ENCODE assay signal across 16 cellular contexts in genomic region chr12:57456737-57457490, GRCh38. TPM values are rescaled to one million over a fixed set of nuclear protein-coding genes. Genes with fewer than 3 reads are reported as not detected.
DNase-seq lines count a peak whose midpoint lies in the region; ATAC-seq, FAIRE-seq and TF ChIP-seq lines count a peak whose summit lies in the region.
"Had no signal": no experiment of that assay in that cellular context is flagged by ENCODE, and none has a peak within 500 bp of the region (broad histone marks: within the 10 kb centered on the region; RNA-seq: fewer than 3 reads in every experiment).

No MANE protein-coding gene starts in this region.

- no peak for FAIRE-seq in HepG2 (lab: Jason Lieb, UNC)

- peaks cover 14% of the 10 kb centered on the region for H3K27me3 Mint-ChIP-seq in stimulated activated naive CD8-positive, alpha-beta T cell treated with anti-CD3 and anti-CD28 coated beads, Interleukin-15, amount 100 ng/mL, for 72 hours

- H3K4me1 Mint-ChIP-seq in stimulated activated naive CD8-positive, alpha-beta T cell treated with anti-CD3 and anti-CD28 coated beads, Interleukin-15, amount 100 ng/mL, for 72 hours: peaks cover 87% of the 10 kb centered on the region

- no peaks in the 10 kb centered on the region for H3K9me3 Mint-ChIP-seq in stimulated activated naive CD8-positive, alpha-beta T cell treated with anti-CD3 and anti-CD28 coated beads, Interleukin-15, amount 100 ng/mL, for 72 hours

- H3K9ac ChIP-seq in SK-N-MC (ENCODE audit: insufficient read length) (no peak overlapping the region), HepG2 (ENCODE audit: insufficient read depth, low read depth, low read length) (peak overlapping the region; percentile 80; the same call in 1 of the 2 replicates)

- H3K36me3 ChIP-seq in SK-N-MC (ENCODE audit: insufficient read depth, low read length): no peaks in the 10 kb centered on the region
- H3K36me3 ChIP-seq in HepG2 (replicated peaks in 1 of 2; ENCODE audit: control insufficient read depth in 1 of 2, insufficient read depth in 2 of 2, low read length in 2 of 2): no peaks in the 10 kb centered on the region
- H3K36me3 ChIP-seq: brain microvascular endothelial cell, upper lobe of right lung had no signal

- peak overlapping the region; percentile 19 to 59 for H3K27ac Mint-ChIP-seq in stimulated activated naive CD8-positive, alpha-beta T cell treated with anti-CD3 and anti-CD28 coated beads, Interleukin-15, amount 100 ng/mL, for 72 hours

- peaks cover 15% of the 10 kb centered on the region for H3K79me2 ChIP-seq in HepG2 (ENCODE audit: insufficient read depth, low read length)

- in situ Hi-C loops in HepG2 (cut with HindIII; ENCODE audit: extremely low pct_ligation_motif_present, low pct_unique_long_range_greater_than_20kb): loop anchor here (5.0 kb wide), 1 partner anchor 195 kb away; no protein-coding TSS in a partner anchor

- CTCF ChIA-PET in HepG2 (lab: Yijun Ruan, JAX; ENCODE audit: low intra/inter-chr PET ratio, low total read pairs): interaction anchor here (6.1 kb wide), 1 partner anchor 149 kb away, joined by 66 read pairs; no protein-coding TSS in a partner anchor

- no peak for ATAC-seq in stimulated activated naive CD8-positive, alpha-beta T cell treated with anti-CD3 and anti-CD28 coated beads, Interleukin-15, amount 100 ng/mL, for 72 hours
- no peak for ATAC-seq in stimulated activated naive CD8-positive, alpha-beta T cell treated with anti-CD3 and anti-CD28 coated beads, Interleukin-15, Interleukin-2, amounts not matched to agents 100 U/mL and 50 U/mL, for 24 hours
- ATAC-seq in HepG2: no peak
- ATAC-seq: esophagus mucosa had no signal

- peak overlapping the region; percentile 88 to 97 for H3K4me3 Mint-ChIP-seq in stimulated activated naive CD8-positive, alpha-beta T cell treated with anti-CD3 and anti-CD28 coated beads, Interleukin-15, amount 100 ng/mL, for 72 hours

- POLR2A ChIA-PET in HepG2 (lab: Yijun Ruan, JAX): interaction anchor here (2.3 to 3.2 kb wide), 2 partner anchors 27 to 88 kb away, joined by 9 to 24 read pairs; no protein-coding TSS in a partner anchor

- H3K27ac ChIP-seq in SK-N-MC: peak overlapping the region; percentile 16; the same call in 1 of the 2 replicates
- no peak overlapping the region for H3K27ac ChIP-seq in HepG2 (ENCODE audit: extremely low read length, insufficient read depth, low read length)
- H3K27ac ChIP-seq: brain microvascular endothelial cell, upper lobe of right lung had no signal

- BruUV-seq in HepG2 (replicated peaks; lab: Mats Ljungman, UMichigan): no TSS peak

- TF ChIP-seq EP300 in HepG2 (IDR thresholded peaks at IDR 0.05; ENCODE audit: low read depth in 2 of 2, low read length in 2 of 2) (no peak), HepG2 (CRISPR knock-in tag; IDR thresholded peaks at IDR 0.05; ENCODE audit: borderline replicate concordance) (no peak)

- peak overlapping the region; percentile 99 for H3K4me2 ChIP-seq in HepG2 (ENCODE audit: low read depth, low read length)

- intact Hi-C loops in HepG2 (cut with micrococcal nuclease; ENCODE audit: unreplicated experiment): loop anchor here (10.0 kb wide), 1 partner anchor 702 kb away; the partner anchor contains the start of gene PRIM1

- no peak overlapping the region for H3K4me3 ChIP-seq in SK-N-MC
- H3K4me3 ChIP-seq in HepG2 (replicated peaks in 1 of 3; ENCODE audit: insufficient read depth in 1 of 3, low read depth in 2 of 3, low read length in 3 of 3): peak overlapping the region; percentile 15 to 83 (median 66); a peak in 5 of 6 replicates
- H3K4me3 ChIP-seq: dorsolateral prefrontal cortex, upper lobe of right lung had no signal

- H3K4me1 ChIP-seq in HepG2 (ENCODE audit: insufficient read depth, low read length): peaks cover 82% of the 10 kb centered on the region

- H4K20me1 ChIP-seq in HepG2 (ENCODE audit: insufficient read depth, low read length): no peaks in the 10 kb centered on the region

- no peaks in the 10 kb centered on the region; a peak in 1 of 5 replicates for H3K27me3 ChIP-seq in HepG2 (ENCODE audit: control insufficient read depth in 1 of 2, insufficient read depth in 2 of 2, low read length in 2 of 2)
- H3K27me3 ChIP-seq: brain microvascular endothelial cell had no signal

- no peak for TF ChIP-seq RAD21 in HepG2 (CRISPR knock-in tag; IDR thresholded peaks at IDR 0.05)

- H3K9me3 ChIP-seq in SK-N-MC (ENCODE audit: low read depth, low read length) (no peaks in the 10 kb centered on the region), HepG2 (ENCODE audit: low read length) (no peaks in the 10 kb centered on the region)
- H3K9me3 ChIP-seq: upper lobe of right lung had no signal

- TF ChIP-seq CTCF in HepG2 (CRISPR knock-in tag; IDR thresholded peaks at IDR 0.05): no peak

- no peak overlapping the region for H2AFZ ChIP-seq in HepG2 (ENCODE audit: low read length)

- WGBS in HepG2 (ENCODE audit: low lambda C conversion rate): 96% methylated on average over 6 of the region's 6 CpGs

- DNase-seq in stimulated activated naive CD8-positive, alpha-beta T cell treated with anti-CD3 and anti-CD28 coated beads, Interleukin-15, amount 100 ng/mL, for 72 hours: no peak
- no peak for DNase-seq in stimulated activated naive CD8-positive, alpha-beta T cell treated with anti-CD3 and anti-CD28 coated beads, Interleukin-15, Interleukin-2, amounts not matched to agents 100 U/mL and 50 U/mL, for 24 hours
- DNase-seq in SK-N-MC (ENCODE audit: low read depth, low spot score) (no peak), HepG2 (ENCODE audit: low spot score) (no peak), KG1 (lab: John Stamatoyannopoulos, UW) (no peak), NCI-H1694 (lab: John Stamatoyannopoulos, UW) (no peak), HUDEP-2 (lab: John Stamatoyannopoulos, UW; ENCODE audit: unreplicated experiment in 76 of 76) (no peak), NCI-H748 (lab: John Stamatoyannopoulos, UW; ENCODE audit: unreplicated experiment) (no peak)
- DNase-seq: brain microvascular endothelial cell; stimulated activated CD4-positive, alpha-beta T cell treated with anti-CD3 and anti-CD28 coated beads, Interleukin-12 subunit alpha, Interleukin-12 subunit beta, amount 100 ng/mL, for 4 hours; upper lobe of right lung had no signal

- TF ChIP-seq POLR2A in HepG2 (IDR thresholded peaks at IDR 0.05; ENCODE audit: insufficient read depth in 1 of 2, low read depth in 2 of 2, low read length in 2 of 2): no peak

RNA-seq across cellular contexts. Expression of gene INHBE, which starts 1.8 kb away (rescaled TPM):
- 6.8 and 17.0 TPM in 2 replicates for total RNA-seq in HepG2 (2016; rRNA removed; fragmentation: Illumina TruSeq; extraction: Trizol)
- total RNA-seq in HepG2 (2016; cell fraction: cytosol; rRNA removed; fragmentation: Illumina TruSeq; extraction: Trizol; ENCODE audit: low read depth): 1.4 and 1.9 TPM in 2 replicates
- total RNA-seq in HepG2 (2016; cell fraction: insoluble cytoplasmic fraction; rRNA removed; fragmentation: Illumina TruSeq; extraction: Trizol): 8.0 and 15.5 TPM in 2 replicates
- total RNA-seq in HepG2 (2016; cell fraction: membrane; rRNA removed; fragmentation: Illumina TruSeq; extraction: Trizol): 3.2 and 3.3 TPM in 2 replicates
- total RNA-seq in HepG2 (2016; cell fraction: nucleus; rRNA removed; fragmentation: Illumina TruSeq; extraction: Trizol): 11.2 and 13.1 TPM in 2 replicates
- 32.0 and 55.8 TPM in 2 replicates for polyA plus RNA-seq in HepG2 (2011; rRNA removed)
- polyA plus RNA-seq in HepG2 (2011; cell fraction: cytosol; rRNA removed): 39.2 and 45.0 TPM in 2 replicates
- polyA plus RNA-seq in HepG2 (2011; cell fraction: nucleus; rRNA removed): 12.5 and 25.8 TPM in 2 replicates
- polyA plus RNA-seq in HepG2 (2012): 16.9 and 62.2 TPM in 2 replicates
- 0.90 and 1.2 TPM in 2 replicates for polyA plus RNA-seq in HepG2 (2016; cell fraction: cytosol; fragmentation: Illumina TruSeq; extraction: Trizol; ENCODE audit: low read depth)
- 6.5 and 7.6 TPM in 2 replicates for polyA plus RNA-seq in HepG2 (2016; cell fraction: insoluble cytoplasmic fraction; fragmentation: Illumina TruSeq; extraction: Trizol; ENCODE audit: low read depth)
- polyA plus RNA-seq in HepG2 (2016; cell fraction: membrane; fragmentation: Illumina TruSeq; extraction: Trizol; ENCODE audit: low read depth): 1.8 and 2.0 TPM in 2 replicates
- 16.9 and 17.1 TPM in 2 replicates for polyA plus RNA-seq in HepG2 (2016; cell fraction: nucleus; fragmentation: Illumina TruSeq; extraction: Trizol; ENCODE audit: insufficient read depth, low read depth)
- 0.51 and 61.0 TPM in 2 replicates for polyA minus RNA-seq in HepG2 (2011; rRNA and poly(A)+ RNA removed; ENCODE audit: low replicate concordance)
- 21.0 and 26.6 TPM in 2 replicates for polyA minus RNA-seq in HepG2 (2011; cell fraction: cytosol; rRNA and poly(A)+ RNA removed)
- 7.1 and 11.4 TPM in 2 replicates for polyA minus RNA-seq in HepG2 (2011; cell fraction: nucleus; rRNA and poly(A)+ RNA removed)
- total RNA-seq: esophagus mucosa, mononuclear cell, upper lobe of right lung had no signal

RNA-seq across cellular contexts. Expression of gene GLI1, which starts 2.7 kb away (rescaled TPM):
- total RNA-seq in HepG2 (2016; rRNA removed; fragmentation: Illumina TruSeq; extraction: Trizol): 0.20 TPM in 1 of 2 replicates, not detected in the other
- 0.53 TPM in 1 of 2 replicates, not detected in the other for total RNA-seq in HepG2 (2016; cell fraction: cytosol; rRNA removed; fragmentation: Illumina TruSeq; extraction: Trizol; ENCODE audit: low read depth)
- not detected in 2 replicates for total RNA-seq in HepG2 (2016; cell fraction: insoluble cytoplasmic fraction; rRNA removed; fragmentation: Illumina TruSeq; extraction: Trizol)
- not detected in 2 replicates for total RNA-seq in HepG2 (2016; cell fraction: membrane; rRNA removed; fragmentation: Illumina TruSeq; extraction: Trizol)
- total RNA-seq in HepG2 (2016; cell fraction: nucleus; rRNA removed; fragmentation: Illumina TruSeq; extraction: Trizol): not detected in 2 replicates
- 0.09 and 0.27 TPM in 2 replicates for polyA plus RNA-seq in HepG2 (2011; rRNA removed)
- polyA plus RNA-seq in HepG2 (2011; cell fraction: cytosol; rRNA removed): 0.06 and 0.07 TPM in 2 replicates
- polyA plus RNA-seq in HepG2 (2011; cell fraction: nucleus; rRNA removed): 0.33 and 0.42 TPM in 2 replicates
- polyA plus RNA-seq in HepG2 (2012): 0.55 TPM in 1 of 2 replicates, not detected in the other
- polyA plus RNA-seq in HepG2 (2016; cell fraction: cytosol; fragmentation: Illumina TruSeq; extraction: Trizol; ENCODE audit: low read depth): not detected in 2 replicates
- polyA plus RNA-seq in HepG2 (2016; cell fraction: insoluble cytoplasmic fraction; fragmentation: Illumina TruSeq; extraction: Trizol; ENCODE audit: low read depth): 0.35 TPM in 1 of 2 replicates, not detected in the other
- polyA plus RNA-seq in HepG2 (2016; cell fraction: membrane; fragmentation: Illumina TruSeq; extraction: Trizol; ENCODE audit: low read depth): not detected in 2 replicates
- polyA plus RNA-seq in HepG2 (2016; cell fraction: nucleus; fragmentation: Illumina TruSeq; extraction: Trizol; ENCODE audit: insufficient read depth, low read depth): 0.17 and 0.49 TPM in 2 replicates
- 2.5 TPM in 1 of 2 replicates, not detected in the other for polyA minus RNA-seq in HepG2 (2011; rRNA and poly(A)+ RNA removed; ENCODE audit: low replicate concordance)
- not detected in 2 replicates for polyA minus RNA-seq in HepG2 (2011; cell fraction: cytosol; rRNA and poly(A)+ RNA removed)
- polyA minus RNA-seq in HepG2 (2011; cell fraction: nucleus; rRNA and poly(A)+ RNA removed): not detected in 2 replicates

RNA-seq across cellular contexts. Expression of gene INHBC, which starts 22.3 kb away (rescaled TPM):
- 1.5 and 1.8 TPM in 2 replicates for total RNA-seq in HepG2 (2016; rRNA removed; fragmentation: Illumina TruSeq; extraction: Trizol)
- 0.20 and 0.35 TPM in 2 replicates for total RNA-seq in HepG2 (2016; cell fraction: cytosol; rRNA removed; fragmentation: Illumina TruSeq; extraction: Trizol; ENCODE audit: low read depth)
- 1.3 and 1.7 TPM in 2 replicates for total RNA-seq in HepG2 (2016; cell fraction: insoluble cytoplasmic fraction; rRNA removed; fragmentation: Illumina TruSeq; extraction: Trizol)
- 1.1 TPM in 2 replicates for total RNA-seq in HepG2 (2016; cell fraction: membrane; rRNA removed; fragmentation: Illumina TruSeq; extraction: Trizol)
- 2.3 and 2.6 TPM in 2 replicates for total RNA-seq in HepG2 (2016; cell fraction: nucleus; rRNA removed; fragmentation: Illumina TruSeq; extraction: Trizol)
- polyA plus RNA-seq in HepG2 (2011; rRNA removed): 12.7 and 13.8 TPM in 2 replicates
- 11.4 and 11.9 TPM in 2 replicates for polyA plus RNA-seq in HepG2 (2011; cell fraction: cytosol; rRNA removed)
- polyA plus RNA-seq in HepG2 (2011; cell fraction: nucleus; rRNA removed): 4.8 and 6.4 TPM in 2 replicates
- polyA plus RNA-seq in HepG2 (2012): 2.3 and 4.2 TPM in 2 replicates
- polyA plus RNA-seq in HepG2 (2016; cell fraction: cytosol; fragmentation: Illumina TruSeq; extraction: Trizol; ENCODE audit: low read depth): 0.35 and 0.46 TPM in 2 replicates
- polyA plus RNA-seq in HepG2 (2016; cell fraction: insoluble cytoplasmic fraction; fragmentation: Illumina TruSeq; extraction: Trizol; ENCODE audit: low read depth): 3.2 and 3.3 TPM in 2 replicates
- polyA plus RNA-seq in HepG2 (2016; cell fraction: membrane; fragmentation: Illumina TruSeq; extraction: Trizol; ENCODE audit: low read depth): 1.3 and 1.4 TPM in 2 replicates
- polyA plus RNA-seq in HepG2 (2016; cell fraction: nucleus; fragmentation: Illumina TruSeq; extraction: Trizol; ENCODE audit: insufficient read depth, low read depth): 4.0 and 4.8 TPM in 2 replicates
- 0.16 and 20.9 TPM in 2 replicates for polyA minus RNA-seq in HepG2 (2011; rRNA and poly(A)+ RNA removed; ENCODE audit: low replicate concordance)
- 4.8 and 4.9 TPM in 2 replicates for polyA minus RNA-seq in HepG2 (2011; cell fraction: cytosol; rRNA and poly(A)+ RNA removed)
- 5.0 and 6.3 TPM in 2 replicates for polyA minus RNA-seq in HepG2 (2011; cell fraction: nucleus; rRNA and poly(A)+ RNA removed)
- total RNA-seq: esophagus mucosa, kidney epithelial cell, LHCN-M2, upper lobe of right lung had no signal

RNA-seq across cellular contexts. Expression of gene ARHGAP9, which starts 22.8 kb away (rescaled TPM):
- total RNA-seq in HepG2 (2016; rRNA removed; fragmentation: Illumina TruSeq; extraction: Trizol): 0.18 TPM in 1 of 2 replicates, not detected in the other
- total RNA-seq in HepG2 (2016; cell fraction: cytosol; rRNA removed; fragmentation: Illumina TruSeq; extraction: Trizol; ENCODE audit: low read depth): not detected in 2 replicates
- 0.32 TPM in 1 of 2 replicates, not detected in the other for total RNA-seq in HepG2 (2016; cell fraction: insoluble cytoplasmic fraction; rRNA removed; fragmentation: Illumina TruSeq; extraction: Trizol)
- total RNA-seq in HepG2 (2016; cell fraction: membrane; rRNA removed; fragmentation: Illumina TruSeq; extraction: Trizol): not detected in 2 replicates
- not detected in 2 replicates for total RNA-seq in HepG2 (2016; cell fraction: nucleus; rRNA removed; fragmentation: Illumina TruSeq; extraction: Trizol)
- 0.95 and 1.2 TPM in 2 replicates for polyA plus RNA-seq in HepG2 (2011; rRNA removed)
- polyA plus RNA-seq in HepG2 (2011; cell fraction: cytosol; rRNA removed): 0.33 and 0.40 TPM in 2 replicates
- 3.1 and 5.5 TPM in 2 replicates for polyA plus RNA-seq in HepG2 (2011; cell fraction: nucleus; rRNA removed)
- 0.39 and 0.55 TPM in 2 replicates for polyA plus RNA-seq in HepG2 (2012)
- not detected in 2 replicates for polyA plus RNA-seq in HepG2 (2016; cell fraction: cytosol; fragmentation: Illumina TruSeq; extraction: Trizol; ENCODE audit: low read depth)
- polyA plus RNA-seq in HepG2 (2016; cell fraction: insoluble cytoplasmic fraction; fragmentation: Illumina TruSeq; extraction: Trizol; ENCODE audit: low read depth): 0.17 TPM in 1 of 2 replicates, not detected in the other
- 0.15 TPM in 1 of 2 replicates, not detected in the other for polyA plus RNA-seq in HepG2 (2016; cell fraction: membrane; fragmentation: Illumina TruSeq; extraction: Trizol; ENCODE audit: low read depth)
- 0.51 and 0.87 TPM in 2 replicates for polyA plus RNA-seq in HepG2 (2016; cell fraction: nucleus; fragmentation: Illumina TruSeq; extraction: Trizol; ENCODE audit: insufficient read depth, low read depth)
- polyA minus RNA-seq in HepG2 (2011; rRNA and poly(A)+ RNA removed; ENCODE audit: low replicate concordance): 0.44 TPM in 1 of 2 replicates, not detected in the other
- polyA minus RNA-seq in HepG2 (2011; cell fraction: cytosol; rRNA and poly(A)+ RNA removed): not detected in 2 replicates
- 0.64 and 1.7 TPM in 2 replicates for polyA minus RNA-seq in HepG2 (2011; cell fraction: nucleus; rRNA and poly(A)+ RNA removed)

RNA-seq across cellular contexts. Expression of gene R3HDM2, which starts 26.1 kb away (rescaled TPM):
- total RNA-seq in HepG2 (2016; rRNA removed; fragmentation: Illumina TruSeq; extraction: Trizol): 8.3 and 11.1 TPM in 2 replicates
- total RNA-seq in HepG2 (2016; cell fraction: cytosol; rRNA removed; fragmentation: Illumina TruSeq; extraction: Trizol; ENCODE audit: low read depth): 5.7 and 8.8 TPM in 2 replicates
- 6.4 and 10.3 TPM in 2 replicates for total RNA-seq in HepG2 (2016; cell fraction: insoluble cytoplasmic fraction; rRNA removed; fragmentation: Illumina TruSeq; extraction: Trizol)
- total RNA-seq in HepG2 (2016; cell fraction: membrane; rRNA removed; fragmentation: Illumina TruSeq; extraction: Trizol): 9.0 and 10.3 TPM in 2 replicates
- 14.9 and 18.4 TPM in 2 replicates for total RNA-seq in HepG2 (2016; cell fraction: nucleus; rRNA removed; fragmentation: Illumina TruSeq; extraction: Trizol)
- polyA plus RNA-seq in HepG2 (2011; rRNA removed): 23.5 and 26.2 TPM in 2 replicates
- 7.3 and 10.4 TPM in 2 replicates for polyA plus RNA-seq in HepG2 (2011; cell fraction: cytosol; rRNA removed)
- polyA plus RNA-seq in HepG2 (2011; cell fraction: nucleus; rRNA removed): 48.1 and 57.1 TPM in 2 replicates
- polyA plus RNA-seq in HepG2 (2012): 13.7 and 15.9 TPM in 2 replicates
- 1.4 and 2.4 TPM in 2 replicates for polyA plus RNA-seq in HepG2 (2016; cell fraction: cytosol; fragmentation: Illumina TruSeq; extraction: Trizol; ENCODE audit: low read depth)
- 10.8 and 11.3 TPM in 2 replicates for polyA plus RNA-seq in HepG2 (2016; cell fraction: insoluble cytoplasmic fraction; fragmentation: Illumina TruSeq; extraction: Trizol; ENCODE audit: low read depth)
- polyA plus RNA-seq in HepG2 (2016; cell fraction: membrane; fragmentation: Illumina TruSeq; extraction: Trizol; ENCODE audit: low read depth): 6.5 and 7.8 TPM in 2 replicates
- polyA plus RNA-seq in HepG2 (2016; cell fraction: nucleus; fragmentation: Illumina TruSeq; extraction: Trizol; ENCODE audit: insufficient read depth, low read depth): 44.4 and 51.2 TPM in 2 replicates
- 10.6 and 21.3 TPM in 2 replicates for polyA minus RNA-seq in HepG2 (2011; rRNA and poly(A)+ RNA removed; ENCODE audit: low replicate concordance)
- 9.9 and 10.8 TPM in 2 replicates for polyA minus RNA-seq in HepG2 (2011; cell fraction: cytosol; rRNA and poly(A)+ RNA removed)
- 26.1 and 27.0 TPM in 2 replicates for polyA minus RNA-seq in HepG2 (2011; cell fraction: nucleus; rRNA and poly(A)+ RNA removed)
